Comparison of ENCODE assay signal across 1 cellular context in the genomic region with DNA sequence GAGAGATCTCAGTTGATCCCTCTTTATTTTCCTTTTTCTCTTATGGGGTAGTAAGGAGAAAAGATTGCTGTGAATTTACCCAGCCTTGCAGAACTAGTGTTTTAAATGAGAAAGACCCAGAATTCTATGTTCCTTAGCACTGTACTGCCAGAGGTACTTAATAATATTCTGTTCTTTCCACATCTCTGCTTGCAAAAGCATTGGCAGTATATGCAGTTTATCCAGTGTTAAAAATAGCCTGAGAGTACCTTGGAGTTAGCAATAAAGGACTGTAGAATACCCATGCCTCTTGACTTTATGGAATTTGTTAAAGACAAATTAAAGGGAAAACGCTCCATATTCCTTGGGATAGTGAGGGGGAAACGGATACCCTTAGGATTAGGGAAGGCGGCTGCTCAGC.
TF ChIP-seq lines count a peak whose summit lies in the region.

No MANE protein-coding gene starts in this region.

TF ChIP-seq in GM23338, 12 proteins besides CTCF, POLR2A, EP300 and RAD21:
- TF ChIP-seq ZNF462 (CRISPR knock-in tag; IDR thresholded peaks at IDR 0.05) (no peak), EZH2phosphoT487 (IDR thresholded peaks at IDR 0.05; ENCODE audit: unreplicated experiment) (no peak), NANOG (IDR thresholded peaks at IDR 0.05; ENCODE audit: borderline replicate concordance) (no peak), STAT1 (IDR thresholded peaks at IDR 0.05; ENCODE audit: unreplicated experiment) (no peak), ZNF331 (CRISPR knock-in tag; IDR thresholded peaks at IDR 0.05; ENCODE audit: low read depth) (no peak), JUNB (IDR thresholded peaks at IDR 0.05; ENCODE audit: unreplicated experiment) (no peak), CREB1 (CRISPR knock-in tag; IDR thresholded peaks at IDR 0.05; ENCODE audit: low read depth) (no peak), ZNF114 (CRISPR knock-in tag; IDR thresholded peaks at IDR 0.05) (no peak), EZH2 (IDR thresholded peaks at IDR 0.05; ENCODE audit: low read depth, unreplicated experiment) (no peak), POLR2AphosphoS5 (IDR thresholded peaks at IDR 0.05; ENCODE audit: low read depth) (no peak), ETS1 (IDR thresholded peaks at IDR 0.05) (no peak)
- TF ChIP-seq, protein P1, sequence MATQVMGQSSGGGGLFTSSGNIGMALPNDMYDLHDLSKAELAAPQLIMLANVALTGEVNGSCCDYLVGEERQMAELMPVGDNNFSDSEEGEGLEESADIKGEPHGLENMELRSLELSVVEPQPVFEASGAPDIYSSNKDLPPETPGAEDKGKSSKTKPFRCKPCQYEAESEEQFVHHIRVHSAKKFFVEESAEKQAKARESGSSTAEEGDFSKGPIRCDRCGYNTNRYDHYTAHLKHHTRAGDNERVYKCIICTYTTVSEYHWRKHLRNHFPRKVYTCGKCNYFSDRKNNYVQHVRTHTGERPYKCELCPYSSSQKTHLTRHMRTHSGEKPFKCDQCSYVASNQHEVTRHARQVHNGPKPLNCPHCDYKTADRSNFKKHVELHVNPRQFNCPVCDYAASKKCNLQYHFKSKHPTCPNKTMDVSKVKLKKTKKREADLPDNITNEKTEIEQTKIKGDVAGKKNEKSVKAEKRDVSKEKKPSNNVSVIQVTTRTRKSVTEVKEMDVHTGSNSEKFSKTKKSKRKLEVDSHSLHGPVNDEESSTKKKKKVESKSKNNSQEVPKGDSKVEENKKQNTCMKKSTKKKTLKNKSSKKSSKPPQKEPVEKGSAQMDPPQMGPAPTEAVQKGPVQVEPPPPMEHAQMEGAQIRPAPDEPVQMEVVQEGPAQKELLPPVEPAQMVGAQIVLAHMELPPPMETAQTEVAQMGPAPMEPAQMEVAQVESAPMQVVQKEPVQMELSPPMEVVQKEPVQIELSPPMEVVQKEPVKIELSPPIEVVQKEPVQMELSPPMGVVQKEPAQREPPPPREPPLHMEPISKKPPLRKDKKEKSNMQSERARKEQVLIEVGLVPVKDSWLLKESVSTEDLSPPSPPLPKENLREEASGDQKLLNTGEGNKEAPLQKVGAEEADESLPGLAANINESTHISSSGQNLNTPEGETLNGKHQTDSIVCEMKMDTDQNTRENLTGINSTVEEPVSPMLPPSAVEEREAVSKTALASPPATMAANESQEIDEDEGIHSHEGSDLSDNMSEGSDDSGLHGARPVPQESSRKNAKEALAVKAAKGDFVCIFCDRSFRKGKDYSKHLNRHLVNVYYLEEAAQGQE (IDR thresholded peaks at IDR 0.05; ENCODE audit: unreplicated experiment): no peak
TF ChIP-seq in GM23338: peak in this region for 0.
